In genomic region chrX:2684256-2684655, GRCh38 we compare ENCODE assay signal across 34 cellular contexts.
"Had no signal": no experiment of that assay in that cellular context is flagged by ENCODE, and none has a peak within 500 bp of the region (broad histone marks: within the 10 kb centered on the region; RNA-seq: fewer than 3 reads in every experiment).

No MANE protein-coding gene starts in this region.

- H3K9me3 ChIP-seq: MG63 had no signal

- H3K27me3 ChIP-seq: MG63 had no signal

- H3K36me3 ChIP-seq: MG63 had no signal

- DNase-seq: Karpas-422, Kasumi-1, MG63, MM.1S, MV-4-11, NCI-H1048, NCI-H1092, NCI-H1092 treated with DMSO at 0.1 percent for 48 hours, NCI-H1105, NCI-H1105 treated with DMSO at 0.1 percent for 48 hours, NCI-H1417, NCI-H1417 treated with DMSO at 0.1 percent for 48 hours, NCI-H1436, NCI-H1436 treated with DMSO at 0.1 percent for 48 hours, NCI-H146, NCI-H1694, NCI-H1694 treated with DMSO at 0.1 percent for 48 hours, NCI-H187, NCI-H187 treated with DMSO at 0.1 percent for 48 hours, NCI-H1930, NCI-H2029, NCI-H2029 treated with DMSO at 0.1 percent for 48 hours, NCI-H2081, NCI-H2081 treated with DMSO at 0.1 percent for 48 hours, NCI-H2107, NCI-H2171, NCI-H2171 treated with DMSO at 0.1 percent for 48 hours, NCI-H2227 treated with DMSO at 0.1 percent for 48 hours, NCI-H226, NCI-H345, NCI-H446, NCI-H446 treated with DMSO at 0.1 percent for 48 hours, NCI-H510A, NCI-H510A treated with DMSO at 0.1 percent for 48 hours had no signal

- H3K4me3 ChIP-seq: MG63 had no signal
